ENCODE assay signal across 8 cellular contexts in the genomic region with DNA sequence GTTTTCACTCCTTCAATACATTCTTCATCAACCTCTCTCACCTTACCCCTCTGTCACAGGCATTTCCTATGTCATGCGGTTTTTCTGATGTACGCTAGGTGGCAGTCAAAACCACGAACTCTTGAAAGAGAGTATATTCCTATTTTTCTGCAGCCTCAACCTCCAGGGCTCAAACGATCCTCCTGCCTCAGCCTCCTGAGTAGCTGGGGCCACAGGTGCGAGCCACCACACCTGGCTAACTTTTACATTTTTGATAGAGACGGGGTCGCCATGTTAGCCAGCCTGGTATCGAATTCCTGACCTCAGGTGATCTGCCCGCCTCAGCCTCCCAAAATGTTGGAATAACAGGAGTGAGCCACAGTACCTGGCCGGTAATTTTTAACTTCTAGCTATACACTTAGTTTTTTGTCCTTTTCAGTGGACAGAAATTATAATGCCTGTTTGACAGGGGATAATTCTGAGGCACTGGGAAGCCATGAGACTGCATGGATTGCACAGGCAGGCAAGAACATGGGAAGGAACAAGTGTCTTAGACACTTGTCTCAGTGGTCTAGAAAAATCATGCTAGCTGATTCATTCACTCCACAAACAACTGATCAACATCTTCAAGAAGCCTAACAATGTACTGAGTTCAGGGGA. TPM values are rescaled to one million over a fixed set of nuclear protein-coding genes. Genes with fewer than 3 reads are reported as not detected.
DNase-seq lines count a peak whose midpoint lies in the region; ATAC-seq and TF ChIP-seq lines count a peak whose summit lies in the region.

No MANE protein-coding gene starts in this region.

- H3K27ac ChIP-seq in colonic mucosa (no peak overlapping the region), uterus (no peak overlapping the region)

- CTCF ChIA-PET in T-cell (lab: Charles Lee) = interaction anchor here (0.6 to 5.1 kb wide), 12 partner anchors 21 to 1112 kb away, joined by 3 to 71 read pairs (median 10); a partner anchor contains a TSS

- H3K9me3 ChIP-seq in colonic mucosa (no peaks in the 10 kb centered on the region), uterus (no peaks in the 10 kb centered on the region)

- no peak overlapping the region for H3K4me3 Mint-ChIP-seq in T-cell

- intact Hi-C loops in colonic mucosa (cut with DNase I) = loop anchor here (2.0 kb wide), 1 partner anchor 32 kb away; no protein-coding TSS in a partner anchor
- intact Hi-C loops in uterus (cut with DNase I; ENCODE audit: low total_unique reads) = loop anchor here (5.0 kb wide), 1 partner anchor 33 kb away; no protein-coding TSS in a partner anchor

- DNase-seq in NCI-H1105 treated with DMSO at 0.1 percent for 48 hours (lab: John Stamatoyannopoulos, UW) (peak; percentile 30), NCI-H1105 (lab: John Stamatoyannopoulos, UW) (no peak), NCI-H1092 treated with DMSO at 0.1 percent for 48 hours (lab: John Stamatoyannopoulos, UW) (peak; percentile 4), T-cell (peak in 26 of 34 experiments; percentile 12 to 43 (median 28)), colonic mucosa (peak; percentile 37), lung microvascular endothelial cell (ENCODE audit: low read depth in 2 of 2) (peak; percentile 65 to 74), uterus (no peak), NCI-H187 (lab: John Stamatoyannopoulos, UW) (no peak)

- POLR2A ChIA-PET in T-cell (lab: Charles Lee) = interaction anchor here in 1 of 2 donors (1.1 kb wide), 1 partner anchor 59 kb away, joined by 3 read pairs; a partner anchor contains a TSS

- TF ChIP-seq POLR2A in uterus (IDR thresholded peaks at IDR 0.05) = no peak

- peaks cover 5 to 10% (median 10%) of the 10 kb centered on the region in 3 donors for H3K4me1 Mint-ChIP-seq in T-cell

- peak; percentile 64 to 73 (median 72) for ATAC-seq in T-cell (replicated peaks in 1 of 4)

- H3K9me3 Mint-ChIP-seq in T-cell = no peaks in the 10 kb centered on the region

- H3K27me3 ChIP-seq in colonic mucosa (no peaks in the 10 kb centered on the region), uterus (no peaks in the 10 kb centered on the region)

- H3K4me1 ChIP-seq in colonic mucosa = no peaks in the 10 kb centered on the region
- no peaks in the 10 kb centered on the region for H3K4me1 ChIP-seq in uterus

- H3K9ac ChIP-seq in colonic mucosa (ENCODE audit: low read depth in 2 of 2, low read length in 2 of 2) = no peak overlapping the region

- H3K4me3 ChIP-seq in colonic mucosa (no peak overlapping the region), uterus (no peak overlapping the region)

- no peak overlapping the region for H3K27ac Mint-ChIP-seq in T-cell

- H3K36me3 ChIP-seq in colonic mucosa (no peaks in the 10 kb centered on the region), uterus (no peaks in the 10 kb centered on the region)

- H3K27me3 Mint-ChIP-seq in T-cell = no peaks in the 10 kb centered on the region

- TF ChIP-seq CTCF in colonic mucosa (IDR thresholded peaks at IDR 0.05) (peak; percentile 69), uterus (IDR thresholded peaks at IDR 0.05) (peak; percentile 73 to 78 (median 76))

- H3K36me3 Mint-ChIP-seq in T-cell = no peaks in the 10 kb centered on the region

RNA-seq across cellular contexts. Expression of a gene that starts 22.5 kb away (rescaled TPM):
- 1 to 10 TPM; 1.0 to 2.4 (median 1.8) TPM for total RNA-seq in T-cell
- total RNA-seq in colonic mucosa = 10 to 100 TPM; 11.1 to 11.8 TPM
- total RNA-seq in lung microvascular endothelial cell = 1.4 and 1.7 TPM in 2 replicates
- 1 to 10 TPM; 1.2 to 8.4 (median 6.2) TPM for total RNA-seq in uterus

Comparison
In these comparisons a context has a peak if more than half of its experiments do, and no peak if none do; other contexts are left out.
1. DNase-seq: peak in NCI-H1105 treated with DMSO at 0.1 percent for 48 hours (single experiment), NCI-H1092 treated with DMSO at 0.1 percent for 48 hours (single experiment), T-cell (26 of 34), colonic mucosa (single experiment) and lung microvascular endothelial cell (2 of 2); none in NCI-H1105 (single experiment), uterus (0 of 2) and NCI-H187 (0 of 2).